Comparison of ENCODE assay signal across 38 cellular contexts in the genomic region with DNA sequence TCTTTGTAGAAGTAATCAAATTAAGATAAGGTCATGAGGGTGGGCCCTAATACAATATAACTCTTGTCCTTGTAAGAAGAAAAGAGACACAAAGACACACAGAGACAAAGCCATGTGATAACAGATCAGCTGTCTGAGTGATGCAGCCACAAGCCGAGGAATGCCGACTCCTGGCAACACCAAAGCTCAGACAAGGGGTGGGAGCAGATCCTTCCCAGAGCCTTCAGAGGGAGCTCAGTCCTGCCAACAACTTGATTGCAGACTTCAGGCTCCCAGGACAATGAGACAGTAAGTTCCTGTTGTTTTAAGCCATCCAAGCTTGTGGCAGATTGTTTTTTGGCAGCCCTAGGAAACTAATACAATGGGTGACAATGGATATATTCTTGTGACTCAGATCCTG.
"Had no signal": no experiment of that assay in that cellular context is flagged by ENCODE, and none has a peak within 500 bp of the region (broad histone marks: within the 10 kb centered on the region; RNA-seq: fewer than 3 reads in every experiment).

No MANE protein-coding gene starts in this region.

- H3K4me3 ChIP-seq: PC-9 had no signal

- H3K27ac Mint-ChIP-seq: activated B cell treated with CpG ODN at 0.5 μM for 24 hours; activated CD4-positive, alpha-beta memory T cell treated with anti-CD3 and anti-CD28 coated beads for 36 hours; activated naive CD4-positive, alpha-beta T cell treated with anti-CD3 and anti-CD28 coated beads for 36 hours; activated naive CD8-positive, alpha-beta T cell; activated naive CD8-positive, alpha-beta T cell treated with anti-CD3 and anti-CD28 coated beads, Interleukin-2, amount 50 U/mL, for 24 hours; activated T-helper 1 cell treated with anti-CD3 and anti-CD28 coated beads, Interleukin-12 subunit alpha, Interleukin-12 subunit beta, Interleukin-2, Interleukin-4 antibody, amounts not matched to agents 30 ng/mL and 10 ng/mL and 1 ng/mL, durations not matched to agents 14 hours and 24 hours and 36 hours; brain had no signal

- DNase-seq: activated B cell treated with CpG ODN at 0.5 μM for 24 hours; activated CD4-positive, alpha-beta memory T cell treated with anti-CD3 and anti-CD28 coated beads for 36 hours; activated CD4-positive, alpha-beta T cell treated with anti-CD3 and anti-CD28 coated beads for 4 hours; activated CD4-positive, alpha-beta T cell treated with anti-CD3 and anti-CD28 coated beads, Interleukin-2, amount 50 U/mL, for 1 hour; activated CD4-positive, CD25-positive, alpha-beta regulatory T cell treated with anti-CD3 and anti-CD28 coated beads, Interleukin-2, amount 50 U/mL, for 72 hours; activated CD8-positive, alpha-beta memory T cell treated with anti-CD3 and anti-CD28 coated beads, Interleukin-2, amount 50 U/mL, for 4 hours; activated gamma-delta T cell treated with Interleukin-2 at 50 U/mL for 16 hours; activated naive CD4-positive, alpha-beta T cell treated with anti-CD3 and anti-CD28 coated beads for 36 hours; activated naive CD8-positive, alpha-beta T cell treated with anti-CD3 and anti-CD28 coated beads, Interleukin-2, amount 50 U/mL, for 24 hours; activated T-cell treated with anti-CD3 and anti-CD28 coated beads for 4 hours; activated T-cell treated with anti-CD3 and anti-CD28 coated beads, Interleukin-2, amount 50 U/mL, for 4 hours; anterior cingulate cortex; caudate nucleus; Kasumi-1; KG1; MM.1S; MV-4-11; NCI-H1092; NCI-H1436 treated with DMSO at 0.1 percent for 48 hours; NCI-H1694 treated with DMSO at 0.1 percent for 48 hours; NCI-H2029; NCI-H2171; NCI-H510A; NCI-H526; NCI-H748 treated with DMSO at 0.1 percent for 48 hours; NK-92 treated with Interleukin-12 subunit alpha and Interleukin-12 subunit beta, amount 100 ng/mL, for 24 hours; PC-9; SIG-M5; SW 1271; T-helper 1 cell; T-helper 2 cell; T-helper 9 cell had no signal

- H3K4me1 Mint-ChIP-seq: activated B cell treated with CpG ODN at 0.5 μM for 24 hours; activated naive CD8-positive, alpha-beta T cell treated with anti-CD3 and anti-CD28 coated beads, Interleukin-2, amount 50 U/mL, for 24 hours had no signal

- H3K4me2 ChIP-seq: PC-9 had no signal

- H3K4me3 Mint-ChIP-seq: activated B cell treated with CpG ODN at 0.5 μM for 24 hours; activated CD4-positive, alpha-beta memory T cell treated with anti-CD3 and anti-CD28 coated beads for 36 hours; activated naive CD4-positive, alpha-beta T cell treated with anti-CD3 and anti-CD28 coated beads for 36 hours; activated naive CD8-positive, alpha-beta T cell; activated naive CD8-positive, alpha-beta T cell treated with anti-CD3 and anti-CD28 coated beads, Interleukin-2, amount 50 U/mL, for 24 hours; activated T-cell treated with anti-CD3 and anti-CD28 coated beads, Interleukin-2, amount 50 U/mL, for 4 hours; activated T-helper 1 cell treated with anti-CD3 and anti-CD28 coated beads, Interleukin-12 subunit alpha, Interleukin-12 subunit beta, Interleukin-2, Interleukin-4 antibody, amounts not matched to agents 30 ng/mL and 10 ng/mL and 1 ng/mL, durations not matched to agents 14 hours and 24 hours and 36 hours; brain had no signal

- H3K27me3 Mint-ChIP-seq: activated B cell treated with CpG ODN at 0.5 μM for 24 hours; activated CD4-positive, alpha-beta memory T cell treated with anti-CD3 and anti-CD28 coated beads for 36 hours; activated naive CD8-positive, alpha-beta T cell; activated naive CD8-positive, alpha-beta T cell treated with anti-CD3 and anti-CD28 coated beads, Interleukin-2, amount 50 U/mL, for 24 hours; brain had no signal

- H3K36me3 Mint-ChIP-seq: activated CD4-positive, alpha-beta memory T cell treated with anti-CD3 and anti-CD28 coated beads for 36 hours; brain had no signal

- ATAC-seq: activated naive CD8-positive, alpha-beta T cell treated with anti-CD3 and anti-CD28 coated beads, Interleukin-2, amount 50 U/mL, for 24 hours; activated T-cell treated with anti-CD3 and anti-CD28 coated beads, Interleukin-2, amount 50 U/mL, for 4 hours; Right ventricle myocardium inferior had no signal

- H3K9me3 Mint-ChIP-seq: activated B cell treated with CpG ODN at 0.5 μM for 24 hours; activated T-helper 1 cell treated with anti-CD3 and anti-CD28 coated beads, Interleukin-12 subunit alpha, Interleukin-12 subunit beta, Interleukin-2, Interleukin-4 antibody, amounts not matched to agents 30 ng/mL and 10 ng/mL and 1 ng/mL, durations not matched to agents 14 hours and 24 hours and 36 hours had no signal

- H3K27ac ChIP-seq: PC-9, RWPE1, VCaP had no signal
